10 cellular contexts compared by ENCODE assay signal in genomic region chr10:116771101-116771705, GRCh38. TPM values are rescaled to one million over a fixed set of nuclear protein-coding genes. Genes with fewer than 3 reads are reported as not detected.
DNase-seq lines count a peak whose midpoint lies in the region; ATAC-seq, FAIRE-seq and TF ChIP-seq lines count a peak whose summit lies in the region.
"Had no signal": no experiment of that assay in that cellular context is flagged by ENCODE, and none has a peak within 500 bp of the region (broad histone marks: within the 10 kb centered on the region; RNA-seq: fewer than 3 reads in every experiment).

No MANE protein-coding gene starts in this region.

- no peak for TF ChIP-seq POLR2A in ovary (IDR thresholded peaks at IDR 0.05)

- FAIRE-seq in RCC 7860 (lab: Jason Lieb, UNC): peak; percentile 81

- peak; percentile 79 for DNase-seq in AG09309 (ENCODE audit: low read depth)
- peak; percentile 70 for DNase-seq in RCC 7860 (ENCODE audit: low spot score)
- peak; percentile 49 for DNase-seq in fibroblast of the conjunctiva (ENCODE audit: low read depth)
- peak; percentile 73 to 94 (median 84) for DNase-seq in ovary
- DNase-seq in T-helper 2 cell: no peak
- DNase-seq in DMS153 treated with DMSO at 0.1 percent for 48 hours (lab: John Stamatoyannopoulos, UW; ENCODE audit: unreplicated experiment): no peak
- no peak for DNase-seq in GM13977 (ENCODE audit: low spot score)
- DNase-seq: CD8-positive, alpha-beta memory T cell; cortex of kidney had no signal

- H3K4me3 ChIP-seq in AG09309 (ENCODE audit: control insufficient read depth, low read depth, low read length) (no peak overlapping the region), ovary (no peak overlapping the region)

- H3K4me1 ChIP-seq in ovary (ENCODE audit: insufficient read depth): peaks cover 22% of the 10 kb centered on the region

- peak; percentile 29 for TF ChIP-seq EP300 in ovary (IDR thresholded peaks at IDR 0.05)

- H3K27me3 ChIP-seq in ovary: no peaks in the 10 kb centered on the region

- no peaks in the 10 kb centered on the region for H3K36me3 ChIP-seq in ovary

- intact Hi-C loops in ovary (cut with DNase I): no loop called here

- TF ChIP-seq CTCF in AG09309 (IDR thresholded peaks at IDR 0.05; ENCODE audit: control insufficient read depth, insufficient read depth, low read depth, low read length, missing control alignments) (no peak), ovary (IDR thresholded peaks at IDR 0.05) (no peak), GM13977 (IDR thresholded peaks at IDR 0.05; ENCODE audit: extremely low read depth, insufficient read depth, missing control alignments) (no peak)

- no peaks in the 10 kb centered on the region for H3K9me3 ChIP-seq in ovary

- in situ Hi-C loops in GM13977 (cut with MboI; ENCODE audit: low pct_unique_long_range_greater_than_20kb, low sequenced_read_pairs, unreplicated experiment): no loop called here

- WGBS in ovary, 3 donors: 34 to 38% (median 36%) methylated on average over 15 of the region's 15 CpGs

- peak overlapping the region; percentile 32 to 75 for H3K27ac ChIP-seq in ovary

- no peak for ATAC-seq in HG03521 (IDR thresholded peaks at IDR 0.05; ENCODE audit: unreplicated experiment)

RNA-seq across cellular contexts. Expression of gene HSPA12A, which starts 28.8 kb away (rescaled TPM):
- 10 to 100 TPM; 27.7 to 47.5 (median 40.5) TPM for total RNA-seq in ovary
- polyA plus RNA-seq in ovary: 10 to 100 TPM; 16.0 to 34.3 TPM
- polyA plus RNA-seq: CD8-positive, alpha-beta memory T cell had no signal

Comparison
In these comparisons a context has a peak if more than half of its experiments do, and no peak if none do; other contexts are left out.
1. DNase-seq: peak in AG09309 (single experiment), RCC 7860 (single experiment), fibroblast of the conjunctiva (single experiment) and ovary (5 of 5); none in T-helper 2 cell (0 of 5), DMS153 treated with DMSO at 0.1 percent for 48 hours (single experiment) and GM13977 (single experiment).